ENCODE assay signal across 21 cellular contexts in the genomic region with DNA sequence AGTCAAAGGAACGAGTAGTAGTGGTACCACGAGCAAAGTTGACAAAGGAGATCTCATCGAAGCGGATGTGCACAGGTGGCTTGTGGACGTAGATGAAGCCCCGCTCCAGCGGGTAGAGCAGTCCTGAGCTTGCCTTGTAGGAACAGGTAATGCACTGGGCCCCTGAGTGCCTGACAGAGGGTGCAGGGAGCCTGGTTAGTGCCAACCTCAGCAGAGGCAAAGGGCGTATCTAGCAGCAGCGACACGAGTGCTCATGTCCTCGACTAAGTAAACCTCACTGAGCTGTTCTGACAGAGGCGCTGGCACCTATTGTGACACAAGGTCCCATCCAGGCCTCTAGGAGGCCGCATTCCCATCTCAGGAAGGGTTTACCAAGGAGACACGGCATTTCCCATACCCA. TPM values are rescaled to one million over a fixed set of nuclear protein-coding genes. Genes with fewer than 3 reads are reported as not detected.
DNase-seq lines count a peak whose midpoint lies in the region; ATAC-seq, FAIRE-seq and TF ChIP-seq lines count a peak whose summit lies in the region.
"Had no signal": no experiment of that assay in that cellular context is flagged by ENCODE, and none has a peak within 500 bp of the region (broad histone marks: within the 10 kb centered on the region; RNA-seq: fewer than 3 reads in every experiment).

No MANE protein-coding gene starts in this region.

- no peak overlapping the region for H3K56ac ChIP-seq in IMR-90 (ENCODE audit: extremely low read depth, insufficient read depth, low read length)

- no peak overlapping the region for H3K4ac ChIP-seq in IMR-90 (ENCODE audit: low read depth, low read length)

- no peak overlapping the region for H3K27ac ChIP-seq in HepG2 (ENCODE audit: extremely low read length, insufficient read depth, low read length)
- H3K27ac ChIP-seq in right lobe of liver = no peak overlapping the region
- H3K27ac ChIP-seq in IMR-90 (ENCODE audit: insufficient read depth, low read length) = no peak overlapping the region

- H3K4me1 ChIP-seq in HepG2 (ENCODE audit: insufficient read depth, low read length) (peaks cover 27% of the 10 kb centered on the region), right lobe of liver (peaks cover 0 to 14% (median 0%) of the 10 kb centered on the region in 4 donors), IMR-90 (ENCODE audit: control insufficient read depth, insufficient read depth, low read length) (peaks cover 8% of the 10 kb centered on the region)

- intact Hi-C loops in HepG2 (cut with micrococcal nuclease; ENCODE audit: unreplicated experiment) (no loop called here), right lobe of liver (cut with DNase I) (no loop called here), IMR-90 (cut with micrococcal nuclease) (no loop called here)

- no peak overlapping the region for H3K23ac ChIP-seq in IMR-90 (ENCODE audit: low read depth, low read length)

- H2AK9ac ChIP-seq in IMR-90 (replicated peaks; ENCODE audit: low read depth, low read length, poor library complexity) = peak overlapping the region; percentile 19

- H2AFZ ChIP-seq in HepG2 (ENCODE audit: low read length) (no peak overlapping the region), IMR-90 (replicated peaks; ENCODE audit: low read length, poor library complexity) (no peak overlapping the region)

- dilution Hi-C loops in IMR-90 (cut with HindIII; ENCODE audit: low sequenced_read_pairs, unreplicated experiment) = no loop called here

- TF ChIP-seq RAD21 in HepG2 (CRISPR knock-in tag; IDR thresholded peaks at IDR 0.05) (no peak), IMR-90 (IDR thresholded peaks at IDR 0.05; ENCODE audit: low read length) (no peak)

- H3K27me3 Mint-ChIP-seq in neural crest cell (ENCODE audit: low read depth) = no peaks in the 10 kb centered on the region

- no peaks in the 10 kb centered on the region for H3K9me3 Mint-ChIP-seq in neural crest cell
- H3K9me3 Mint-ChIP-seq in stimulated activated effector memory CD8-positive, alpha-beta T cell treated with anti-CD3 and anti-CD28 coated beads, Interleukin-12 subunit alpha, Interleukin-12 subunit beta, amount 100 ng/mL, for 72 hours = no peaks in the 10 kb centered on the region
- H3K9me3 Mint-ChIP-seq: CD8-positive, alpha-beta T cell; HFFc6 had no signal

- peaks cover 34% of the 10 kb centered on the region for H3K36me3 Mint-ChIP-seq in neural crest cell (ENCODE audit: low read depth)
- H3K36me3 Mint-ChIP-seq in stimulated activated effector memory CD8-positive, alpha-beta T cell treated with anti-CD3 and anti-CD28 coated beads, Interleukin-12 subunit alpha, Interleukin-12 subunit beta, amount 100 ng/mL, for 72 hours = peaks cover 88% of the 10 kb centered on the region

- H3K79me1 ChIP-seq in IMR-90 (ENCODE audit: low read depth in 1 of 2, low read length in 2 of 2) = peaks cover 42 to 76% of the 10 kb centered on the region in 2 experiments

- H3K4me2 ChIP-seq in HepG2 (ENCODE audit: low read depth, low read length) (no peak overlapping the region), IMR-90 (ENCODE audit: low read depth, low read length) (no peak overlapping the region)

- peaks cover 38% of the 10 kb centered on the region for H3K4me1 Mint-ChIP-seq in neural crest cell
- H3K4me1 Mint-ChIP-seq in stimulated activated effector memory CD8-positive, alpha-beta T cell treated with anti-CD3 and anti-CD28 coated beads, Interleukin-12 subunit alpha, Interleukin-12 subunit beta, amount 100 ng/mL, for 72 hours = peaks cover 66% of the 10 kb centered on the region

- no peak overlapping the region for H2BK120ac ChIP-seq in IMR-90 (ENCODE audit: low read depth, low read length)

- H3K18ac ChIP-seq in IMR-90 (ENCODE audit: low read depth, low read length) = no peak overlapping the region

- WGBS in HepG2 (ENCODE audit: low lambda C conversion rate) = 96% methylated on average over 10 of the region's 14 CpGs
- WGBS in right lobe of liver (ENCODE audit: insufficient coverage, low coverage, low lambda C conversion rate, missing lambda C conversion rate) = 100% methylated on average over 4 of the region's 14 CpGs
- 97% methylated on average over 14 of the region's 14 CpGs; no CpG with 5 or more reads in 1 of the 2 experiments for WGBS in IMR-90 (ENCODE audit: extremely low coverage in 2 of 2, insufficient read length in 1 of 2), 2 experiments

- peaks cover 14% of the 10 kb centered on the region for H3K9me1 ChIP-seq in IMR-90 (ENCODE audit: insufficient read depth, low read length)

- no peak overlapping the region for H2BK20ac ChIP-seq in IMR-90 (ENCODE audit: low read depth, low read length)

- H3K9me3 ChIP-seq in HepG2 (ENCODE audit: low read length) (no peaks in the 10 kb centered on the region), right lobe of liver (no peaks in the 10 kb centered on the region), IMR-90 (ENCODE audit: control insufficient read depth, insufficient read depth, low read length) (no peaks in the 10 kb centered on the region)
- H3K9me3 ChIP-seq: Caco-2, HAP-1 had no signal

- H3K36me3 ChIP-seq in HepG2 (replicated peaks in 1 of 2; ENCODE audit: control insufficient read depth in 1 of 2, insufficient read depth in 2 of 2, low read length in 2 of 2) = peaks cover 32 to 70% of the 10 kb centered on the region in 2 experiments
- peaks cover 0 to 67% (median 29%) of the 10 kb centered on the region in 4 donors for H3K36me3 ChIP-seq in right lobe of liver
- peaks cover 58% of the 10 kb centered on the region for H3K36me3 ChIP-seq in IMR-90 (ENCODE audit: control insufficient read depth, insufficient read depth, low read length)

- H2BK5ac ChIP-seq in IMR-90 (ENCODE audit: low read depth, low read length, poor library complexity, severe bottlenecking) = no peak overlapping the region

- peak overlapping the region; percentile 61 for H3K4me3 Mint-ChIP-seq in neural crest cell
- no peak overlapping the region for H3K4me3 Mint-ChIP-seq in stimulated activated effector memory CD8-positive, alpha-beta T cell treated with anti-CD3 and anti-CD28 coated beads, Interleukin-12 subunit alpha, Interleukin-12 subunit beta, amount 100 ng/mL, for 72 hours
- H3K4me3 Mint-ChIP-seq: CD8-positive, alpha-beta T cell; HFFc6 had no signal

- POLR2A ChIA-PET in HepG2 (lab: Yijun Ruan, JAX) = no interaction called here
- POLR2A ChIA-PET in IMR-90 (lab: Charles Lee; ENCODE audit: unreplicated experiment) = no interaction called here

- in situ Hi-C loops in HepG2 (cut with HindIII; ENCODE audit: extremely low pct_ligation_motif_present, low pct_unique_long_range_greater_than_20kb) = no loop called here
- in situ Hi-C loops in IMR-90 (cut with MboI; ENCODE audit: low sequenced_read_pairs) = no loop called here

- no peak for FAIRE-seq in HepG2 (lab: Jason Lieb, UNC)
- FAIRE-seq: G401.6, H54 had no signal

- CTCF ChIA-PET in HepG2 (lab: Yijun Ruan, JAX; ENCODE audit: low intra/inter-chr PET ratio, low total read pairs) = no interaction called here
- CTCF ChIA-PET in IMR-90 (lab: Yijun Ruan, JAX) = no interaction called here

- DNase-seq in HepG2 (ENCODE audit: low spot score) = no peak
- DNase-seq in right lobe of liver = no peak
- DNase-seq in IMR-90 = no peak
- no peak for DNase-seq in neural crest cell (ENCODE audit: low read depth, low spot score)
- no peak for DNase-seq in stimulated activated effector memory CD8-positive, alpha-beta T cell treated with anti-CD3 and anti-CD28 coated beads, Interleukin-12 subunit alpha, Interleukin-12 subunit beta, amount 100 ng/mL, for 72 hours (ENCODE audit: low spot score in 2 of 2)
- no peak for DNase-seq in stimulated activated naive CD8-positive, alpha-beta T cell treated with anti-CD3 and anti-CD28 coated beads, Interleukin-15, Interleukin-2, amounts not matched to agents 100 U/mL and 50 U/mL, for 24 hours
- no peak for DNase-seq in islet precursor cell
- DNase-seq: C1 segment of cervical spinal cord; Caco-2; CD8-positive, alpha-beta T cell; DMS153; DND-41; GOT3; HFFc6 had no signal

- H3K4me3 ChIP-seq in HepG2 (replicated peaks in 1 of 3; ENCODE audit: insufficient read depth in 1 of 3, low read depth in 2 of 3, low read length in 3 of 3) = no peak overlapping the region
- no peak overlapping the region for H3K4me3 ChIP-seq in right lobe of liver
- no peak overlapping the region for H3K4me3 ChIP-seq in IMR-90 (ENCODE audit: insufficient read depth, low read depth, low read length)
- H3K4me3 ChIP-seq: HAP-1 had no signal

- no peak for ATAC-seq in HepG2
- ATAC-seq in right lobe of liver = no peak
- ATAC-seq in IMR-90 (ENCODE audit: low read depth) = no peak
- ATAC-seq in stimulated activated effector memory CD8-positive, alpha-beta T cell treated with anti-CD3 and anti-CD28 coated beads, Interleukin-12 subunit alpha, Interleukin-12 subunit beta, amount 100 ng/mL, for 72 hours = no peak
- ATAC-seq in stimulated activated naive CD8-positive, alpha-beta T cell treated with anti-CD3 and anti-CD28 coated beads, Interleukin-15, Interleukin-2, amounts not matched to agents 100 U/mL and 50 U/mL, for 24 hours = no peak
- no peak for ATAC-seq in SK-N-SH treated with all-trans-retinoic acid at 6 μM for 48 hours
- ATAC-seq: CD8-positive, alpha-beta T cell had no signal

- H4K5ac ChIP-seq in IMR-90 (ENCODE audit: low read depth, low read length) = no peak overlapping the region

- no peak overlapping the region for H3K14ac ChIP-seq in IMR-90 (replicated peaks; ENCODE audit: low read depth, low read length)

- no peak overlapping the region for H4K8ac ChIP-seq in IMR-90 (ENCODE audit: low read depth in 2 of 2, low read length in 2 of 2)

- no peak for TF ChIP-seq POLR2A in HepG2 (IDR thresholded peaks at IDR 0.05; ENCODE audit: insufficient read depth in 1 of 2, low read depth in 2 of 2, low read length in 2 of 2)
- TF ChIP-seq POLR2A in right lobe of liver (IDR thresholded peaks at IDR 0.05) = no peak
- no peak for TF ChIP-seq POLR2A in IMR-90 (IDR thresholded peaks at IDR 0.05; ENCODE audit: low read depth, low read length)

- H3K27ac Mint-ChIP-seq in neural crest cell (ENCODE audit: unreplicated experiment) = no peak overlapping the region
- peak overlapping the region; percentile 89 for H3K27ac Mint-ChIP-seq in stimulated activated effector memory CD8-positive, alpha-beta T cell treated with anti-CD3 and anti-CD28 coated beads, Interleukin-12 subunit alpha, Interleukin-12 subunit beta, amount 100 ng/mL, for 72 hours
- H3K27ac Mint-ChIP-seq: CD8-positive, alpha-beta T cell; HFFc6 had no signal

- H3K9ac ChIP-seq in HepG2 (ENCODE audit: insufficient read depth, low read depth, low read length) (no peak overlapping the region), IMR-90 (ENCODE audit: low read depth, low read length) (no peak overlapping the region)

- BruUV-seq in HepG2 (replicated peaks; lab: Mats Ljungman, UMichigan) = no TSS peak
- BruUV-seq in IMR-90 (replicated peaks; lab: Mats Ljungman, UMichigan) = no TSS peak

- H4K91ac ChIP-seq in IMR-90 (ENCODE audit: insufficient read depth, low read depth, low read length) = no peak overlapping the region

- no peak overlapping the region for H2BK15ac ChIP-seq in IMR-90 (ENCODE audit: low read depth, low read length)

- H2AK5ac ChIP-seq in IMR-90 (ENCODE audit: low read depth, low read length) = no peak overlapping the region

- H3K27me3 ChIP-seq in HepG2 (ENCODE audit: control insufficient read depth in 1 of 2, insufficient read depth in 2 of 2, low read length in 2 of 2) (no peaks in the 10 kb centered on the region), right lobe of liver (no peaks in the 10 kb centered on the region), IMR-90 (ENCODE audit: control insufficient read depth, insufficient read depth, low read length) (no peaks in the 10 kb centered on the region)

- H4K20me1 ChIP-seq in HepG2 (ENCODE audit: insufficient read depth, low read length) (no peaks in the 10 kb centered on the region), IMR-90 (ENCODE audit: insufficient read depth, low read length) (0 out of 2 replicates have a peak, but pooled peaks cover 3% of the 10 kb centered on the region)

- TF ChIP-seq CTCF in HepG2 (CRISPR knock-in tag; IDR thresholded peaks at IDR 0.05) (no peak), right lobe of liver (IDR thresholded peaks at IDR 0.05) (no peak), IMR-90 (conservative IDR thresholded peaks at IDR 0.05; ENCODE audit: low read depth, low read length) (no peak), neural crest cell (conservative IDR thresholded peaks at IDR 0.05) (no peak)

- TF ChIP-seq EP300 in HepG2 (IDR thresholded peaks at IDR 0.05; ENCODE audit: low read depth in 2 of 2, low read length in 2 of 2) = no peak
- TF ChIP-seq EP300 in HepG2 (CRISPR knock-in tag; IDR thresholded peaks at IDR 0.05; ENCODE audit: borderline replicate concordance) = no peak

- H3K79me2 ChIP-seq in HepG2 (ENCODE audit: insufficient read depth, low read length) = peaks cover 32% of the 10 kb centered on the region

RNA-seq across cellular contexts. Expression of a gene that starts 4.0 kb away (rescaled TPM):
- total RNA-seq in HepG2 (2016; rRNA removed; fragmentation: Illumina TruSeq; extraction: Trizol) (129 and 175 TPM in 2 replicates), right lobe of liver (10 to 100 TPM; 24.5 to 47.9 (median 29.9) TPM), IMR-90 (2012; rRNA removed) (144 and 146 TPM in 2 replicates), neural crest cell (280 TPM in 2 replicates)
- total RNA-seq in HepG2 (2016; cell fraction: cytosol; rRNA removed; fragmentation: Illumina TruSeq; extraction: Trizol; ENCODE audit: low read depth) = 39.5 and 48.1 TPM in 2 replicates
- 132 and 160 TPM in 2 replicates for total RNA-seq in HepG2 (2016; cell fraction: insoluble cytoplasmic fraction; rRNA removed; fragmentation: Illumina TruSeq; extraction: Trizol)
- total RNA-seq in HepG2 (2016; cell fraction: membrane; rRNA removed; fragmentation: Illumina TruSeq; extraction: Trizol) = 80.0 and 85.8 TPM in 2 replicates
- 62.2 and 67.3 TPM in 2 replicates for total RNA-seq in HepG2 (2016; cell fraction: nucleus; rRNA removed; fragmentation: Illumina TruSeq; extraction: Trizol)
- polyA plus RNA-seq in HepG2 (2011; rRNA removed) (86.4 and 93.6 TPM in 2 replicates), IMR-90 (2012; rRNA removed) (101 and 106 TPM in 2 replicates)
- 92.2 and 107 TPM in 2 replicates for polyA plus RNA-seq in HepG2 (2011; cell fraction: cytosol; rRNA removed)
- polyA plus RNA-seq in HepG2 (2011; cell fraction: nucleus; rRNA removed) = 43.4 and 45.7 TPM in 2 replicates
- 66.6 and 80.8 TPM in 2 replicates for polyA plus RNA-seq in HepG2 (2012)
- 42.7 and 45.8 TPM in 2 replicates for polyA plus RNA-seq in HepG2 (2016; cell fraction: cytosol; fragmentation: Illumina TruSeq; extraction: Trizol; ENCODE audit: low read depth)
- polyA plus RNA-seq in HepG2 (2016; cell fraction: insoluble cytoplasmic fraction; fragmentation: Illumina TruSeq; extraction: Trizol; ENCODE audit: low read depth) = 210 and 213 TPM in 2 replicates
- 68.1 and 80.7 TPM in 2 replicates for polyA plus RNA-seq in HepG2 (2016; cell fraction: membrane; fragmentation: Illumina TruSeq; extraction: Trizol; ENCODE audit: low read depth)
- polyA plus RNA-seq in HepG2 (2016; cell fraction: nucleus; fragmentation: Illumina TruSeq; extraction: Trizol; ENCODE audit: insufficient read depth, low read depth) = 109 and 126 TPM in 2 replicates
- 177 and 420 TPM in 2 replicates for polyA minus RNA-seq in HepG2 (2011; rRNA and poly(A)+ RNA removed; ENCODE audit: low replicate concordance)
- polyA minus RNA-seq in HepG2 (2011; cell fraction: cytosol; rRNA and poly(A)+ RNA removed) = 65.8 and 69.2 TPM in 2 replicates
- polyA minus RNA-seq in HepG2 (2011; cell fraction: nucleus; rRNA and poly(A)+ RNA removed) = 20.9 and 25.1 TPM in 2 replicates
- 58.6 and 84.5 TPM in 2 replicates for polyA plus RNA-seq in IMR-90 (2012; cell fraction: cytosol; rRNA removed)
- polyA plus RNA-seq in IMR-90 (2012; cell fraction: nucleus; rRNA removed; ENCODE audit: low replicate concordance) = 41.6 and 70.5 TPM in 2 replicates

RNA-seq across cellular contexts. Expression of a gene that starts 6.4 kb away (rescaled TPM):
- total RNA-seq in HepG2 (2016; rRNA removed; fragmentation: Illumina TruSeq; extraction: Trizol) (not detected in 2 replicates), right lobe of liver (1 to 10 TPM in 1 of 6 experiments, under 1 TPM in 3, not detected in 2; 0.63 to 2.1 (median 0.77) TPM), IMR-90 (2012; rRNA removed) (not detected in 2 replicates), neural crest cell (14.3 and 15.5 TPM in 2 replicates)
- not detected in 2 replicates for total RNA-seq in HepG2 (2016; cell fraction: cytosol; rRNA removed; fragmentation: Illumina TruSeq; extraction: Trizol; ENCODE audit: low read depth)
- total RNA-seq in HepG2 (2016; cell fraction: insoluble cytoplasmic fraction; rRNA removed; fragmentation: Illumina TruSeq; extraction: Trizol) = not detected in 2 replicates
- total RNA-seq in HepG2 (2016; cell fraction: membrane; rRNA removed; fragmentation: Illumina TruSeq; extraction: Trizol) = not detected in 2 replicates
- total RNA-seq in HepG2 (2016; cell fraction: nucleus; rRNA removed; fragmentation: Illumina TruSeq; extraction: Trizol) = not detected in 2 replicates
- polyA plus RNA-seq in HepG2 (2011; rRNA removed) (0.08 and 0.20 TPM in 2 replicates), IMR-90 (2012; rRNA removed) (not detected in 2 replicates)
- polyA plus RNA-seq in HepG2 (2011; cell fraction: cytosol; rRNA removed) = 0.05 and 0.13 TPM in 2 replicates
- 0.31 and 0.35 TPM in 2 replicates for polyA plus RNA-seq in HepG2 (2011; cell fraction: nucleus; rRNA removed)
- 0.13 TPM in 1 of 2 replicates, not detected in the other for polyA plus RNA-seq in HepG2 (2012)
- polyA plus RNA-seq in HepG2 (2016; cell fraction: cytosol; fragmentation: Illumina TruSeq; extraction: Trizol; ENCODE audit: low read depth) = not detected in 2 replicates
- not detected in 2 replicates for polyA plus RNA-seq in HepG2 (2016; cell fraction: insoluble cytoplasmic fraction; fragmentation: Illumina TruSeq; extraction: Trizol; ENCODE audit: low read depth)
- polyA plus RNA-seq in HepG2 (2016; cell fraction: membrane; fragmentation: Illumina TruSeq; extraction: Trizol; ENCODE audit: low read depth) = not detected in 2 replicates
- not detected in 2 replicates for polyA plus RNA-seq in HepG2 (2016; cell fraction: nucleus; fragmentation: Illumina TruSeq; extraction: Trizol; ENCODE audit: insufficient read depth, low read depth)
- polyA minus RNA-seq in HepG2 (2011; rRNA and poly(A)+ RNA removed; ENCODE audit: low replicate concordance) = 0.21 TPM in 1 of 2 replicates, not detected in the other
- not detected in 2 replicates for polyA minus RNA-seq in HepG2 (2011; cell fraction: cytosol; rRNA and poly(A)+ RNA removed)
- 0.26 TPM in 1 of 2 replicates, not detected in the other for polyA minus RNA-seq in HepG2 (2011; cell fraction: nucleus; rRNA and poly(A)+ RNA removed)
- polyA plus RNA-seq in IMR-90 (2012; cell fraction: cytosol; rRNA removed) = not detected in 2 replicates
- polyA plus RNA-seq in IMR-90 (2012; cell fraction: nucleus; rRNA removed; ENCODE audit: low replicate concordance) = not detected in 2 replicates
- total RNA-seq: A172; A673; Caco-2; CD8-positive, alpha-beta T cell; HFFc6 had no signal
- polyA plus RNA-seq: BJ had no signal

RNA-seq across cellular contexts. Expression of a gene that starts 7.0 kb away (rescaled TPM):
- 12.2 and 13.7 TPM in 2 replicates for total RNA-seq in HepG2 (2016; rRNA removed; fragmentation: Illumina TruSeq; extraction: Trizol)
- total RNA-seq in HepG2 (2016; cell fraction: cytosol; rRNA removed; fragmentation: Illumina TruSeq; extraction: Trizol; ENCODE audit: low read depth) = 1.2 and 1.4 TPM in 2 replicates
- total RNA-seq in HepG2 (2016; cell fraction: insoluble cytoplasmic fraction; rRNA removed; fragmentation: Illumina TruSeq; extraction: Trizol) = 9.9 and 16.7 TPM in 2 replicates
- total RNA-seq in HepG2 (2016; cell fraction: membrane; rRNA removed; fragmentation: Illumina TruSeq; extraction: Trizol) = 1.9 and 3.6 TPM in 2 replicates
- total RNA-seq in HepG2 (2016; cell fraction: nucleus; rRNA removed; fragmentation: Illumina TruSeq; extraction: Trizol) = 19.5 and 21.4 TPM in 2 replicates
- 15.0 and 15.5 TPM in 2 replicates for polyA plus RNA-seq in HepG2 (2011; rRNA removed)
- 6.7 and 7.0 TPM in 2 replicates for polyA plus RNA-seq in HepG2 (2011; cell fraction: cytosol; rRNA removed)
- polyA plus RNA-seq in HepG2 (2011; cell fraction: nucleus; rRNA removed) = 64.2 and 69.6 TPM in 2 replicates
- polyA plus RNA-seq in HepG2 (2012) = 17.3 and 21.8 TPM in 2 replicates
- polyA plus RNA-seq in HepG2 (2016; cell fraction: cytosol; fragmentation: Illumina TruSeq; extraction: Trizol; ENCODE audit: low read depth) = 0.26 and 1.5 TPM in 2 replicates
- 13.8 and 16.2 TPM in 2 replicates for polyA plus RNA-seq in HepG2 (2016; cell fraction: insoluble cytoplasmic fraction; fragmentation: Illumina TruSeq; extraction: Trizol; ENCODE audit: low read depth)
- 2.1 and 3.5 TPM in 2 replicates for polyA plus RNA-seq in HepG2 (2016; cell fraction: membrane; fragmentation: Illumina TruSeq; extraction: Trizol; ENCODE audit: low read depth)
- 46.6 and 51.1 TPM in 2 replicates for polyA plus RNA-seq in HepG2 (2016; cell fraction: nucleus; fragmentation: Illumina TruSeq; extraction: Trizol; ENCODE audit: insufficient read depth, low read depth)
- 33.6 and 51.4 TPM in 2 replicates for polyA minus RNA-seq in HepG2 (2011; rRNA and poly(A)+ RNA removed; ENCODE audit: low replicate concordance)
- polyA minus RNA-seq in HepG2 (2011; cell fraction: cytosol; rRNA and poly(A)+ RNA removed) = 7.7 and 9.8 TPM in 2 replicates
- 22.8 and 23.6 TPM in 2 replicates for polyA minus RNA-seq in HepG2 (2011; cell fraction: nucleus; rRNA and poly(A)+ RNA removed)
- total RNA-seq in right lobe of liver = 100 to 1,000 TPM in 2 of 6 experiments, 10 to 100 TPM in 4; 52.4 to 124 (median 92.7) TPM
- total RNA-seq in IMR-90 (2012; rRNA removed) = 28.6 and 31.7 TPM in 2 replicates
- polyA plus RNA-seq in IMR-90 (2012; rRNA removed) = 68.0 and 71.4 TPM in 2 replicates
- polyA plus RNA-seq in IMR-90 (2012; cell fraction: cytosol; rRNA removed) = 42.9 and 47.7 TPM in 2 replicates
- 157 and 165 TPM in 2 replicates for polyA plus RNA-seq in IMR-90 (2012; cell fraction: nucleus; rRNA removed; ENCODE audit: low replicate concordance)
- 105 and 114 TPM in 2 replicates for total RNA-seq in neural crest cell

RNA-seq across cellular contexts. Expression of a gene that starts 49.2 kb away (rescaled TPM):
- total RNA-seq in HepG2 (2016; rRNA removed; fragmentation: Illumina TruSeq; extraction: Trizol) (not detected in 2 replicates), right lobe of liver (not detected), IMR-90 (2012; rRNA removed) (not detected in 2 replicates), neural crest cell (not detected in 2 replicates)
- not detected in 2 replicates for total RNA-seq in HepG2 (2016; cell fraction: cytosol; rRNA removed; fragmentation: Illumina TruSeq; extraction: Trizol; ENCODE audit: low read depth)
- not detected in 2 replicates for total RNA-seq in HepG2 (2016; cell fraction: insoluble cytoplasmic fraction; rRNA removed; fragmentation: Illumina TruSeq; extraction: Trizol)
- not detected in 2 replicates for total RNA-seq in HepG2 (2016; cell fraction: membrane; rRNA removed; fragmentation: Illumina TruSeq; extraction: Trizol)
- not detected in 2 replicates for total RNA-seq in HepG2 (2016; cell fraction: nucleus; rRNA removed; fragmentation: Illumina TruSeq; extraction: Trizol)
- polyA plus RNA-seq in HepG2 (2011; rRNA removed) (not detected in 2 replicates), IMR-90 (2012; rRNA removed) (not detected in 2 replicates)
- polyA plus RNA-seq in HepG2 (2011; cell fraction: cytosol; rRNA removed) = not detected in 2 replicates
- polyA plus RNA-seq in HepG2 (2011; cell fraction: nucleus; rRNA removed) = not detected in 2 replicates
- not detected in 2 replicates for polyA plus RNA-seq in HepG2 (2012)
- polyA plus RNA-seq in HepG2 (2016; cell fraction: cytosol; fragmentation: Illumina TruSeq; extraction: Trizol; ENCODE audit: low read depth) = not detected in 2 replicates
- not detected in 2 replicates for polyA plus RNA-seq in HepG2 (2016; cell fraction: insoluble cytoplasmic fraction; fragmentation: Illumina TruSeq; extraction: Trizol; ENCODE audit: low read depth)
- polyA plus RNA-seq in HepG2 (2016; cell fraction: membrane; fragmentation: Illumina TruSeq; extraction: Trizol; ENCODE audit: low read depth) = not detected in 2 replicates
- polyA plus RNA-seq in HepG2 (2016; cell fraction: nucleus; fragmentation: Illumina TruSeq; extraction: Trizol; ENCODE audit: insufficient read depth, low read depth) = not detected in 2 replicates
- polyA minus RNA-seq in HepG2 (2011; rRNA and poly(A)+ RNA removed; ENCODE audit: low replicate concordance) = not detected in 2 replicates
- polyA minus RNA-seq in HepG2 (2011; cell fraction: cytosol; rRNA and poly(A)+ RNA removed) = not detected in 2 replicates
- polyA minus RNA-seq in HepG2 (2011; cell fraction: nucleus; rRNA and poly(A)+ RNA removed) = not detected in 2 replicates
- not detected in 2 replicates for polyA plus RNA-seq in IMR-90 (2012; cell fraction: cytosol; rRNA removed)
- polyA plus RNA-seq in IMR-90 (2012; cell fraction: nucleus; rRNA removed; ENCODE audit: low replicate concordance) = not detected in 2 replicates
- total RNA-seq: A172; A673; Caco-2; CD8-positive, alpha-beta T cell; HFFc6 had no signal
- polyA plus RNA-seq: BJ had no signal

RNA-seq across cellular contexts. Expression of a gene that starts 58.7 kb away (rescaled TPM):
- total RNA-seq in HepG2 (2016; rRNA removed; fragmentation: Illumina TruSeq; extraction: Trizol) (not detected in 2 replicates), right lobe of liver (1 to 10 TPM in 1 of 6 experiments, under 1 TPM in 3, not detected in 2; 0.39 to 1.2 (median 0.86) TPM), IMR-90 (2012; rRNA removed) (not detected in 2 replicates), neural crest cell (0.23 TPM in 1 of 2 replicates, not detected in the other)
- not detected in 2 replicates for total RNA-seq in HepG2 (2016; cell fraction: cytosol; rRNA removed; fragmentation: Illumina TruSeq; extraction: Trizol; ENCODE audit: low read depth)
- not detected in 2 replicates for total RNA-seq in HepG2 (2016; cell fraction: insoluble cytoplasmic fraction; rRNA removed; fragmentation: Illumina TruSeq; extraction: Trizol)
- not detected in 2 replicates for total RNA-seq in HepG2 (2016; cell fraction: membrane; rRNA removed; fragmentation: Illumina TruSeq; extraction: Trizol)
- total RNA-seq in HepG2 (2016; cell fraction: nucleus; rRNA removed; fragmentation: Illumina TruSeq; extraction: Trizol) = not detected in 2 replicates
- polyA plus RNA-seq in HepG2 (2011; rRNA removed) (not detected in 2 replicates), IMR-90 (2012; rRNA removed) (not detected in 2 replicates)
- 0.05 TPM in 1 of 2 replicates, not detected in the other for polyA plus RNA-seq in HepG2 (2011; cell fraction: cytosol; rRNA removed)
- not detected in 2 replicates for polyA plus RNA-seq in HepG2 (2011; cell fraction: nucleus; rRNA removed)
- polyA plus RNA-seq in HepG2 (2012) = not detected in 2 replicates
- not detected in 2 replicates for polyA plus RNA-seq in HepG2 (2016; cell fraction: cytosol; fragmentation: Illumina TruSeq; extraction: Trizol; ENCODE audit: low read depth)
- not detected in 2 replicates for polyA plus RNA-seq in HepG2 (2016; cell fraction: insoluble cytoplasmic fraction; fragmentation: Illumina TruSeq; extraction: Trizol; ENCODE audit: low read depth)
- polyA plus RNA-seq in HepG2 (2016; cell fraction: membrane; fragmentation: Illumina TruSeq; extraction: Trizol; ENCODE audit: low read depth) = not detected in 2 replicates
- not detected in 2 replicates for polyA plus RNA-seq in HepG2 (2016; cell fraction: nucleus; fragmentation: Illumina TruSeq; extraction: Trizol; ENCODE audit: insufficient read depth, low read depth)
- polyA minus RNA-seq in HepG2 (2011; rRNA and poly(A)+ RNA removed; ENCODE audit: low replicate concordance) = not detected in 2 replicates
- not detected in 2 replicates for polyA minus RNA-seq in HepG2 (2011; cell fraction: cytosol; rRNA and poly(A)+ RNA removed)
- not detected in 2 replicates for polyA minus RNA-seq in HepG2 (2011; cell fraction: nucleus; rRNA and poly(A)+ RNA removed)
- polyA plus RNA-seq in IMR-90 (2012; cell fraction: cytosol; rRNA removed) = not detected in 2 replicates
- polyA plus RNA-seq in IMR-90 (2012; cell fraction: nucleus; rRNA removed; ENCODE audit: low replicate concordance) = 0.10 and 0.17 TPM in 2 replicates
- total RNA-seq: A172, A673, Caco-2, HFFc6 had no signal
- polyA plus RNA-seq: BJ had no signal
